ENCODE assay signal across 1 cellular context in the genomic region with DNA sequence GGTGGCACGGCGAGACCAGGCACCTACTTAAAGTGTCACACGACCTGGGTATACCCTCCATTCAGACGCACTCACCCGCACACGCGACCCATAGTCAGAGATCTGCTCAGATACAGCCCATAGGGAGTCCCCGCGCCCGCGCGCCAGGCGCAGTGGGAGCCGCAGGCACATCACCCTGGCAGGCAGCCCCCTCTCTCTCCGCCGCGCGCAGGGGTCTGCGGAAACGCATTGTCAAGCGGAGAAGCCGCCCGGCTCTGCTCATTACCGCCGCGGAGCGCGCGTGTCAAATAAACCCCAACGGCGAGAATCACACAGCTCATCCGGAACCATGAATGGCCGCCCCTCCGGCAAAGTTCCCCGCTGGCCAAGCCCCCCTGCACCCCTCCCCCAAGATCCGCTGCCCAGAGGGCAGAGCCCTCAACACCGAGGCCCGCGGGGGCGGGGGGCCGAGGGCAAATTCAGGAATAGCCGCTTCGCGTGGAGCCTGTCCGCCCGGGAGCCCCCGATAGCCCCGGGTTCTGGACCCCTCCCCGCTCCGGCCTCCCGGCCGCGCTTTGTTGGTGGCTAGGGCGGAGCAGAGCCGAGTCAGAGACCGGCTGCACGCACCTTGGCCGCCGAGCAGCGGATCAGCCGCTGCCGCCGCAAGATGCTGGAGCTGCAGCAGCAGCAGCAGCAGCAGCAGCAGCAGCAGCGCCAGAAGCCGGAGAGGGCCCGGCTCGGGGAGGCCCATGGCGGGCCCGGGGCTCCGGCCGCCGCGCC.
TF ChIP-seq lines count a peak whose summit lies in the region.

No MANE protein-coding gene starts in this region.

TF ChIP-seq in HepG2, 621 proteins besides CTCF, POLR2A, EP300 and RAD21 (continues in another document):
- TF ChIP-seq FOXK1 (CRISPR knock-in tag; IDR thresholded peaks at IDR 0.05; ENCODE audit: borderline replicate concordance, low read depth) (no peak), NPAS2 (CRISPR knock-in tag; IDR thresholded peaks at IDR 0.05; ENCODE audit: borderline replicate concordance) (no peak), ZNF337 (CRISPR knock-in tag; IDR thresholded peaks at IDR 0.05; ENCODE audit: borderline replicate concordance, low read depth) (no peak), ZNF768 (CRISPR knock-in tag; IDR thresholded peaks at IDR 0.05) (no peak), ARNT (IDR thresholded peaks at IDR 0.05) (no peak), MTA3 (CRISPR knock-in tag; IDR thresholded peaks at IDR 0.05) (no peak), ZFP36 (IDR thresholded peaks at IDR 0.05; ENCODE audit: borderline replicate concordance, low read depth, low read length, partially characterized antibody) (no peak), MTA1 (CRISPR knock-in tag; IDR thresholded peaks at IDR 0.05; ENCODE audit: borderline replicate concordance) (no peak), ZNF329 (CRISPR knock-in tag; IDR thresholded peaks at IDR 0.05; ENCODE audit: low read depth) (no peak), ZNF451 (CRISPR knock-in tag; IDR thresholded peaks at IDR 0.05) (no peak), ZNF350 (CRISPR knock-in tag; IDR thresholded peaks at IDR 0.05; ENCODE audit: borderline replicate concordance, low read depth) (no peak), ZC3H4 (CRISPR knock-in tag; IDR thresholded peaks at IDR 0.05; ENCODE audit: borderline replicate concordance) (no peak), ZNF724P (CRISPR knock-in tag; IDR thresholded peaks at IDR 0.05; ENCODE audit: borderline replicate concordance) (no peak), ATF7 (IDR thresholded peaks at IDR 0.05) (no peak), ATF7 (CRISPR knock-in tag; IDR thresholded peaks at IDR 0.05) (no peak), ZNF772 (CRISPR knock-in tag; IDR thresholded peaks at IDR 0.05) (no peak), SNAI1 (CRISPR knock-in tag; IDR thresholded peaks at IDR 0.05; ENCODE audit: borderline replicate concordance) (no peak), ZNF841 (CRISPR knock-in tag; IDR thresholded peaks at IDR 0.05; ENCODE audit: borderline replicate concordance) (no peak), ZFY (CRISPR knock-in tag; IDR thresholded peaks at IDR 0.05) (no peak), ZNF607 (CRISPR knock-in tag; IDR thresholded peaks at IDR 0.05; ENCODE audit: borderline replicate concordance) (peak; percentile 72; the same call in 1 of the 2 replicates), RFXAP (CRISPR knock-in tag; IDR thresholded peaks at IDR 0.05; ENCODE audit: borderline replicate concordance) (no peak), MZF1 (CRISPR knock-in tag; IDR thresholded peaks at IDR 0.05; ENCODE audit: borderline replicate concordance) (no peak), NCOA1 (CRISPR knock-in tag; IDR thresholded peaks at IDR 0.05) (no peak), ZC3H13 (CRISPR knock-in tag; IDR thresholded peaks at IDR 0.05) (peak; percentile 4; the same call in 1 of the 2 replicates), ZMYM4 (CRISPR knock-in tag; IDR thresholded peaks at IDR 0.05) (0 out of 2 replicates have a peak, but pooled peaks have one; percentile 23), FOXC1 (CRISPR knock-in tag; IDR thresholded peaks at IDR 0.05; ENCODE audit: borderline replicate concordance) (no peak), ZSCAN30 (CRISPR knock-in tag; IDR thresholded peaks at IDR 0.05) (no peak), SP1 (IDR thresholded peaks at IDR 0.05) (no peak), SP1 (CRISPR knock-in tag; IDR thresholded peaks at IDR 0.05) (no peak), SRY (CRISPR knock-in tag; IDR thresholded peaks at IDR 0.05) (no peak), PAWR (CRISPR knock-in tag; IDR thresholded peaks at IDR 0.05; ENCODE audit: borderline replicate concordance) (no peak), ZNF138 (CRISPR knock-in tag; IDR thresholded peaks at IDR 0.05; ENCODE audit: low read depth) (no peak), SIN3A (IDR thresholded peaks at IDR 0.05; ENCODE audit: borderline replicate concordance, low read depth, low read length) (0 out of 2 replicates have a peak, but pooled peaks have one; percentile 17), NR2F2 (IDR thresholded peaks at IDR 0.05; ENCODE audit: borderline replicate concordance, low read depth) (no peak), HDAC6 (IDR thresholded peaks at IDR 0.05; ENCODE audit: low read depth, low read length) (no peak), ETV5 (CRISPR knock-in tag; IDR thresholded peaks at IDR 0.05; ENCODE audit: borderline replicate concordance) (no peak), ATF7-NPFF (CRISPR knock-in tag; IDR thresholded peaks at IDR 0.05; ENCODE audit: low read depth) (no peak), SKI (IDR thresholded peaks at IDR 0.05; ENCODE audit: partially characterized antibody) (no peak), TARDBP (CRISPR knock-in tag; IDR thresholded peaks at IDR 0.05) (no peak), ZNF232 (CRISPR knock-in tag; IDR thresholded peaks at IDR 0.05; ENCODE audit: borderline replicate concordance) (no peak), AKAP8 (CRISPR knock-in tag; IDR thresholded peaks at IDR 0.05) (no peak), ZKSCAN5 (CRISPR knock-in tag; IDR thresholded peaks at IDR 0.05) (no peak), GTF2F1 (IDR thresholded peaks at IDR 0.05; ENCODE audit: low read length) (no peak)
- TF ChIP-seq, protein P1, sequence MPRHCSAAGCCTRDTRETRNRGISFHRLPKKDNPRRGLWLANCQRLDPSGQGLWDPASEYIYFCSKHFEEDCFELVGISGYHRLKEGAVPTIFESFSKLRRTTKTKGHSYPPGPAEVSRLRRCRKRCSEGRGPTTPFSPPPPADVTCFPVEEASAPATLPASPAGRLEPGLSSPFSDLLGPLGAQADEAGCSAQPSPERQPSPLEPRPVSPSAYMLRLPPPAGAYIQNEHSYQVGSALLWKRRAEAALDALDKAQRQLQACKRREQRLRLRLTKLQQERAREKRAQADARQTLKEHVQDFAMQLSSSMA (CRISPR knock-in tag; IDR thresholded peaks at IDR 0.05), result no peak
- TF ChIP-seq, protein P2, sequence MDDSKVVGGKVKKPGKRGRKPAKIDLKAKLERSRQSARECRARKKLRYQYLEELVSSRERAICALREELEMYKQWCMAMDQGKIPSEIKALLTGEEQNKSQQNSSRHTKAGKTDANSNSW (CRISPR knock-in tag; IDR thresholded peaks at IDR 0.05; ENCODE audit: borderline replicate concordance), result no peak
- TF ChIP-seq, protein P3, sequence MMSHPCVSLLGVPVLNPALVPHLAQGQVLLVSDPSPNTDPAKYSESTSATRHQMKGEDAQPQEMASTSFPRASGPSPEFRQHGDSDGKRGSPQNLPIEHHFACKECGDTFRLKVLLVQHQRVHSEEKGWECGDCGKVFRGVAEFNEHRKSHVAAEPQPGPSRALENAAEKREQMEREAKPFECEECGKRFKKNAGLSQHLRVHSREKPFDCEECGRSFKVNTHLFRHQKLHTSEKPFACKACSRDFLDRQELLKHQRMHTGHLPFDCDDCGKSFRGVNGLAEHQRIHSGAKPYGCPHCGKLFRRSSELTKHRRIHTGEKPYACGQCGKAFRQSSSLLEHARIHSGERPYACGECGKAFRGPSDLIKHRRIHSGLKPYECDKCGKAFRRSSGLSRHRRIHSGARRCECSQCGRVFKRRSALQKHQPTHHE (CRISPR knock-in tag; IDR thresholded peaks at IDR 0.05; ENCODE audit: borderline replicate concordance), result no peak
- TF ChIP-seq, protein P4, sequence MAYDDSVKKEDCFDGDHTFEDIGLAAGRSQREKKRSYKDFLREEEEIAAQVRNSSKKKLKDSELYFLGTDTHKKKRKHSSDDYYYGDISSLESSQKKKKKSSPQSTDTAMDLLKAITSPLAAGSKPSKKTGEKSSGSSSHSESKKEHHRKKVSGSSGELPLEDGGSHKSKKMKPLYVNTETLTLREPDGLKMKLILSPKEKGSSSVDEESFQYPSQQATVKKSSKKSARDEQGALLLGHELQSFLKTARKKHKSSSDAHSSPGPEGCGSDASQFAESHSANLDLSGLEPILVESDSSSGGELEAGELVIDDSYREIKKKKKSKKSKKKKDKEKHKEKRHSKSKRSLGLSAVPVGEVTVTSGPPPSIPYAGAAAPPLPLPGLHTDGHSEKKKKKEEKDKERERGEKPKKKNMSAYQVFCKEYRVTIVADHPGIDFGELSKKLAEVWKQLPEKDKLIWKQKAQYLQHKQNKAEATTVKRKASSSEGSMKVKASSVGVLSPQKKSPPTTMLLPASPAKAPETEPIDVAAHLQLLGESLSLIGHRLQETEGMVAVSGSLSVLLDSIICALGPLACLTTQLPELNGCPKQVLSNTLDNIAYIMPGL (CRISPR knock-in tag; IDR thresholded peaks at IDR 0.05; ENCODE audit: borderline replicate concordance in 1 of 2, low read depth in 1 of 2), result peak in 1 of 2 experiments; percentile 45; a peak in 1 of 4 replicates
- TF ChIP-seq, protein P5, sequence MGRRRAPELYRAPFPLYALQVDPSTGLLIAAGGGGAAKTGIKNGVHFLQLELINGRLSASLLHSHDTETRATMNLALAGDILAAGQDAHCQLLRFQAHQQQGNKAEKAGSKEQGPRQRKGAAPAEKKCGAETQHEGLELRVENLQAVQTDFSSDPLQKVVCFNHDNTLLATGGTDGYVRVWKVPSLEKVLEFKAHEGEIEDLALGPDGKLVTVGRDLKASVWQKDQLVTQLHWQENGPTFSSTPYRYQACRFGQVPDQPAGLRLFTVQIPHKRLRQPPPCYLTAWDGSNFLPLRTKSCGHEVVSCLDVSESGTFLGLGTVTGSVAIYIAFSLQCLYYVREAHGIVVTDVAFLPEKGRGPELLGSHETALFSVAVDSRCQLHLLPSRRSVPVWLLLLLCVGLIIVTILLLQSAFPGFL (CRISPR knock-in tag; IDR thresholded peaks at IDR 0.05), result no peak
- TF ChIP-seq, protein P6, sequence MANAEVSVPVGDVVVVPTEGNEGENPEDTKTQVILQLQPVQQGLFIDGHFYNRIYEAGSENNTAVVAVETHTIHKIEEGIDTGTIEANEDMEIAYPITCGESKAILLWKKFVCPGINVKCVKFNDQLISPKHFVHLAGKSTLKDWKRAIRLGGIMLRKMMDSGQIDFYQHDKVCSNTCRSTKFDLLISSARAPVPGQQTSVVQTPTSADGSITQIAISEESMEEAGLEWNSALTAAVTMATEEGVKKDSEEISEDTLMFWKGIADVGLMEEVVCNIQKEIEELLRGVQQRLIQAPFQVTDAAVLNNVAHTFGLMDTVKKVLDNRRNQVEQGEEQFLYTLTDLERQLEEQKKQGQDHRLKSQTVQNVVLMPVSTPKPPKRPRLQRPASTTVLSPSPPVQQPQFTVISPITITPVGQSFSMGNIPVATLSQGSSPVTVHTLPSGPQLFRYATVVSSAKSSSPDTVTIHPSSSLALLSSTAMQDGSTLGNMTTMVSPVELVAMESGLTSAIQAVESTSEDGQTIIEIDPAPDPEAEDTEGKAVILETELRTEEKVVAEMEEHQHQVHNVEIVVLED (CRISPR knock-in tag; IDR thresholded peaks at IDR 0.05; ENCODE audit: borderline replicate concordance), result no peak
- TF ChIP-seq, protein P7, sequence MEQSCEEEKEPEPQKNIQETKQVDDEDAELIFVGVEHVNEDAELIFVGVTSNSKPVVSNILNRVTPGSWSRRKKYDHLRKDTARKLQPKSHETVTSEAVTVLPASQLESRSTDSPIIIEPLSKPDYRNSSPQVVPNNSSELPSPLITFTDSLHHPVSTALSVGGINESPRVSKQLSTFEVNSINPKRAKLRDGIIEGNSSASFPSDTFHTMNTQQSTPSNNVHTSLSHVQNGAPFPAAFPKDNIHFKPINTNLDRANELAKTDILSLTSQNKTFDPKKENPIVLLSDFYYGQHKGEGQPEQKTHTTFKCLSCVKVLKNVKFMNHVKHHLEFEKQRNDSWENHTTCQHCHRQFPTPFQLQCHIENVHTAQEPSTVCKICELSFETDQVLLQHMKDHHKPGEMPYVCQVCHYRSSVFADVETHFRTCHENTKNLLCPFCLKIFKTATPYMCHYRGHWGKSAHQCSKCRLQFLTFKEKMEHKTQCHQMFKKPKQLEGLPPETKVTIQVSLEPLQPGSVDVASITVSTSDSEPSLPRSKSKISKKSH (CRISPR knock-in tag; IDR thresholded peaks at IDR 0.05; ENCODE audit: borderline replicate concordance), result no peak
- TF ChIP-seq, protein P8, sequence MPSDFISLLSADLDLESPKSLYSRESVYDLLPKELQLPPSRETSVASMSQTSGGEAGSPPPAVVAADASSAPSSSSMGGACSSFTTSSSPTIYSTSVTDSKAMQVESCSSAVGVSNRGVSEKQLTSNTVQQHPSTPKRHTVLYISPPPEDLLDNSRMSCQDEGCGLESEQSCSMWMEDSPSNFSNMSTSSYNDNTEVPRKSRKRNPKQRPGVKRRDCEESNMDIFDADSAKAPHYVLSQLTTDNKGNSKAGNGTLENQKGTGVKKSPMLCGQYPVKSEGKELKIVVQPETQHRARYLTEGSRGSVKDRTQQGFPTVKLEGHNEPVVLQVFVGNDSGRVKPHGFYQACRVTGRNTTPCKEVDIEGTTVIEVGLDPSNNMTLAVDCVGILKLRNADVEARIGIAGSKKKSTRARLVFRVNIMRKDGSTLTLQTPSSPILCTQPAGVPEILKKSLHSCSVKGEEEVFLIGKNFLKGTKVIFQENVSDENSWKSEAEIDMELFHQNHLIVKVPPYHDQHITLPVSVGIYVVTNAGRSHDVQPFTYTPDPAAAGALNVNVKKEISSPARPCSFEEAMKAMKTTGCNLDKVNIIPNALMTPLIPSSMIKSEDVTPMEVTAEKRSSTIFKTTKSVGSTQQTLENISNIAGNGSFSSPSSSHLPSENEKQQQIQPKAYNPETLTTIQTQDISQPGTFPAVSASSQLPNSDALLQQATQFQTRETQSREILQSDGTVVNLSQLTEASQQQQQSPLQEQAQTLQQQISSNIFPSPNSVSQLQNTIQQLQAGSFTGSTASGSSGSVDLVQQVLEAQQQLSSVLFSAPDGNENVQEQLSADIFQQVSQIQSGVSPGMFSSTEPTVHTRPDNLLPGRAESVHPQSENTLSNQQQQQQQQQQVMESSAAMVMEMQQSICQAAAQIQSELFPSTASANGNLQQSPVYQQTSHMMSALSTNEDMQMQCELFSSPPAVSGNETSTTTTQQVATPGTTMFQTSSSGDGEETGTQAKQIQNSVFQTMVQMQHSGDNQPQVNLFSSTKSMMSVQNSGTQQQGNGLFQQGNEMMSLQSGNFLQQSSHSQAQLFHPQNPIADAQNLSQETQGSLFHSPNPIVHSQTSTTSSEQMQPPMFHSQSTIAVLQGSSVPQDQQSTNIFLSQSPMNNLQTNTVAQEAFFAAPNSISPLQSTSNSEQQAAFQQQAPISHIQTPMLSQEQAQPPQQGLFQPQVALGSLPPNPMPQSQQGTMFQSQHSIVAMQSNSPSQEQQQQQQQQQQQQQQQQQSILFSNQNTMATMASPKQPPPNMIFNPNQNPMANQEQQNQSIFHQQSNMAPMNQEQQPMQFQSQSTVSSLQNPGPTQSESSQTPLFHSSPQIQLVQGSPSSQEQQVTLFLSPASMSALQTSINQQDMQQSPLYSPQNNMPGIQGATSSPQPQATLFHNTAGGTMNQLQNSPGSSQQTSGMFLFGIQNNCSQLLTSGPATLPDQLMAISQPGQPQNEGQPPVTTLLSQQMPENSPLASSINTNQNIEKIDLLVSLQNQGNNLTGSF (CRISPR knock-in tag; IDR thresholded peaks at IDR 0.05), result no peak
- TF ChIP-seq, protein P9, sequence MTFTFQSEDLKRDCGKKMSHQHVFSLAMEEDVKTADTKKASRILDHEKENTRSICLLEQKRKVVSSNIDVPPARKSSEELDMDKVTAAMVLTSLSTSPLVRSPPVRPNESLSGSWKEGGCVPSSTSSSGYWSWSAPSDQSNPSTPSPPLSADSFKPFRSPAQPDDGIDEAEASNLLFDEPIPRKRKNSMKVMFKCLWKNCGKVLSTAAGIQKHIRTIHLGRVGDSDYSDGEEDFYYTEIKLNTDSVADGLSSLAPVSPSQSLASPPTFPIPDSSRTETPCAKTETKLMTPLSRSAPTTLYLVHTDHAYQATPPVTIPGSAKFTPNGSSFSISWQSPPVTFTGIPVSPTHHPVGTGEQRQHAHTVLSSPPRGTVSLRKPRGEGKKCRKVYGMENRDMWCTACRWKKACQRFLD (CRISPR knock-in tag; IDR thresholded peaks at IDR 0.05; ENCODE audit: borderline replicate concordance), result no peak
